ENCODE assay signal across 8 cellular contexts in the genomic region with DNA sequence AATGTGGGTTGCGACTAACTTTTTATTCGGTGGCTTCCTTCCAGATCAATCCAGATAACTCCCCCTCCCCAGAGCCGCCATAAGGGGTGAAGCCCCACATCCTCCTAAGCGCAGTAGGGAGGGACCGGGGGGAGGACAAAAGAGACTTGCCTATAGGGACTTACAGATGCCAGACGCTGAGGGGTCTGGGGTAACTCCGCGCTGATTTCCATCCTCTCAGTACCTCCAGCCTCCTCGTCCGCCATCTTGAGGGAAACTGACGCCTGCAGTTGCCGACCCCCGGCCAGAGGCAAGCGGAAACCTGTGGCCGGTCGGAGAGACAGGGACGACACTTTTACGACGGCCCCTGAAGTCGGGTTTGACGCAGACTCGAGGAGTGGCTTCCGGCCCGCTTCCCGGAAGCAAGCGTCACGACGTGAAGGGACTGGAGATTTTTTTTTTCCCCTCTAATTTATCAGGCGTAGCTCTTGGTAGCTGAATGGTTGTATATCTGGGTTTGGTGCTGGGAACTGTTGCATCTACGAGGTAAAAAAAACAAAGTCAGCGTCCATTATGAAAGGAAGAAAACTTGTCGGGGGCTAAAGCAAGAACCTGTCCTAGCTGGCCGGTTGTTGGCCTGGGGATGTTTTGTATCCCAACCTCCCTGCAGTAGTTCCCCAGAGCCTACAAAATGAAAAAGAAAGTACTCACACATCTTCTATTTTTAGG. TPM values are rescaled to one million over a fixed set of nuclear protein-coding genes. Genes with fewer than 3 reads are reported as not detected.
A peak's percentile ranks its signal among the peaks of the same experiment; 100 is the strongest.
DNase-seq lines count a peak whose midpoint lies in the region; ATAC-seq and TF ChIP-seq lines count a peak whose summit lies in the region.

A gene (minus strand): TSS at position 261 of the 708 bp plus-strand sequence. CDS start 16 bp downstream, at position 245.

- ATAC-seq in HG02840 (IDR thresholded peaks at IDR 0.05; ENCODE audit: low FRiP score, unreplicated experiment) (peak; percentile 87), heart left ventricle (peak; percentile 89 to 98 (median 98))

- H3K4me1 ChIP-seq in adrenal gland (replicated peaks in 1 of 2), result peaks cover 4 to 23% of the 10 kb centered on the region in 2 donors
- H3K4me1 ChIP-seq in heart left ventricle, result peaks cover 0 to 48% (median 22%) of the 10 kb centered on the region in 12 donors
- peaks cover 11 to 31% (median 16%) of the 10 kb centered on the region in 4 donors for H3K4me1 ChIP-seq in transverse colon

- TF ChIP-seq CTCF in GM12875 (IDR thresholded peaks at IDR 0.05; ENCODE audit: borderline replicate concordance, insufficient read depth, low read depth, low read length), result no peak
- peak in 1 of 6 experiments; percentile 2 for TF ChIP-seq CTCF in adrenal gland (IDR thresholded peaks at IDR 0.05)
- peak in 1 of 12 donors; percentile 11 for TF ChIP-seq CTCF in heart left ventricle (IDR thresholded peaks at IDR 0.05)
- TF ChIP-seq CTCF in transverse colon (IDR thresholded peaks at IDR 0.05), result no peak

- WGBS in adrenal gland, 4 donors, result 0 to 2% (median 0%) methylated on average over 18 to 33 of the region's 33 CpGs
- WGBS in heart left ventricle, 4 donors, result 0% methylated on average over 33 of the region's 33 CpGs
- 1 to 2% methylated on average over 6 to 18 of the region's 33 CpGs for WGBS in transverse colon (ENCODE audit: low coverage in 1 of 2), 2 donors

- intact Hi-C loops in T-helper 1 cell treated with Interleukin-12 subunit alpha and Interleukin-12 subunit beta and Interleukin-4 antibody, amounts not matched to agents 30 ng/mL and 1 ng/mL, for 36 hours (cut with micrococcal nuclease), result loop anchor here (1.0 to 10.0 kb wide), 10 partner anchors 17 to 899 kb away; a partner anchor contains a TSS
- intact Hi-C loops in adrenal gland (cut with DNase I), result no loop called here
- intact Hi-C loops in heart left ventricle (cut with DNase I), result loop anchor here in 5 of 10 donors (1.0 to 2.0 kb wide), 3 partner anchors 17 to 27 kb away; a partner anchor contains a TSS
- intact Hi-C loops in transverse colon (cut with DNase I; ENCODE audit: low total_unique reads), result no loop called here

- in situ Hi-C loops in transverse colon (cut with MboI; ENCODE audit: low pct_ligation_motif_present in 1 of 4, low pct_unique_long_range_greater_than_20kb in 1 of 4, low sequenced_read_pairs in 3 of 4), result no loop called here

- H3K27ac ChIP-seq in adrenal gland, result peak within 1 kb of the TSS; percentile 53 to 92 (median 73)
- peak within 1 kb of the TSS; percentile 62 to 98 (median 91) for H3K27ac ChIP-seq in heart left ventricle
- peak within 1 kb of the TSS; percentile 85 to 95 (median 91) for H3K27ac ChIP-seq in transverse colon

- H3K27me3 ChIP-seq in adrenal gland (no peaks in the 10 kb centered on the region), heart left ventricle (no peaks in the 10 kb centered on the region), transverse colon (no peaks in the 10 kb centered on the region)

- peak; percentile 65 for TF ChIP-seq EP300 in transverse colon (IDR thresholded peaks at IDR 0.05; ENCODE audit: low read depth)

- DNase-seq in NCI-H146 treated with DMSO at 0.1 percent for 48 hours (lab: John Stamatoyannopoulos, UW; ENCODE audit: unreplicated experiment), result peak; percentile 48
- peak; percentile 87 to 95 (median 92) for DNase-seq in adrenal gland
- peak; percentile 93 to 95 (median 94) for DNase-seq in heart left ventricle
- DNase-seq in pons (ENCODE audit: low spot score), result peak; percentile 91
- DNase-seq in transverse colon, result peak; percentile 92

- H3K4me3 ChIP-seq in GM12875 (ENCODE audit: low read depth, low read length) (peak within 1 kb of the TSS; percentile 53), adrenal gland (peak within 1 kb of the TSS; percentile 24 to 78 (median 61)), heart left ventricle (peak within 1 kb of the TSS; percentile 63 to 90 (median 80)), transverse colon (peak within 1 kb of the TSS; percentile 66 to 95 (median 81))

- TF ChIP-seq POLR2A in adrenal gland (IDR thresholded peaks at IDR 0.05), result peak in 1 of 2 donors; percentile 73
- peak in 1 of 2 donors; percentile 56 for TF ChIP-seq POLR2A in heart left ventricle (IDR thresholded peaks at IDR 0.05)
- TF ChIP-seq POLR2A in transverse colon (IDR thresholded peaks at IDR 0.05), result peak; percentile 68

- H3K9me3 ChIP-seq in adrenal gland (replicated peaks in 1 of 3) (no peaks in the 10 kb centered on the region), heart left ventricle (no peaks in the 10 kb centered on the region), transverse colon (no peaks in the 10 kb centered on the region)

- H3K36me3 ChIP-seq in adrenal gland (replicated peaks in 1 of 2) (peaks cover 0 to 3% of the 10 kb centered on the region in 2 donors), heart left ventricle (peaks cover 0 to 10% (median 5%) of the 10 kb centered on the region in 9 donors), transverse colon (no peaks in the 10 kb centered on the region)

RNA-seq across cellular contexts. Expression of the gene that starts here (rescaled TPM):
- total RNA-seq in T-helper 1 cell treated with Interleukin-12 subunit alpha and Interleukin-12 subunit beta and Interleukin-4 antibody, amounts not matched to agents 30 ng/mL and 1 ng/mL, for 36 hours, result 41.2 and 48.5 TPM in 2 replicates
- 10 to 100 TPM; 15.3 to 28.7 (median 23.8) TPM for total RNA-seq in adrenal gland
- 10 to 100 TPM in 1 of 3 donors, 1 to 10 TPM in 2; 3.9 to 21.1 (median 4.5) TPM for polyA plus RNA-seq in adrenal gland
- 10 to 100 TPM; 21.0 to 38.9 (median 25.9) TPM for total RNA-seq in heart left ventricle
- polyA plus RNA-seq in heart left ventricle, result 10 to 100 TPM in 1 of 2 donors, 1 to 10 TPM in 1; 4.9 to 10.4 TPM
- total RNA-seq in transverse colon, result 100 to 1,000 TPM in 1 of 4 donors, 10 to 100 TPM in 3; 21.3 to 108 (median 34.2) TPM

Comparison
In these comparisons a context has a peak if more than half of its experiments do, and no peak if none do; other contexts are left out.
1. Peak in every context shown above with its lines: DNase-seq, ATAC-seq, H3K4me3 ChIP-seq and H3K27ac ChIP-seq.